In genomic region chr5:10330511-10331105, GRCh38 we compare ENCODE assay signal across 11 cellular contexts. TPM values are rescaled to one million over a fixed set of nuclear protein-coding genes. Genes with fewer than 3 reads are reported as not detected.
DNase-seq lines count a peak whose midpoint lies in the region; ATAC-seq and TF ChIP-seq lines count a peak whose summit lies in the region.
"Had no signal": no experiment of that assay in that cellular context is flagged by ENCODE, and none has a peak within 500 bp of the region (broad histone marks: within the 10 kb centered on the region; RNA-seq: fewer than 3 reads in every experiment).

No MANE protein-coding gene starts in this region.

- no peak overlapping the region for H3K27ac Mint-ChIP-seq in neural crest cell (ENCODE audit: unreplicated experiment)
- no peak overlapping the region for H3K27ac Mint-ChIP-seq in type B pancreatic cell
- H3K27ac Mint-ChIP-seq: activated B cell treated with CpG ODN at 0.5 μM for 24 hours; activated naive CD8-positive, alpha-beta T cell had no signal

- peaks cover 4% of the 10 kb centered on the region for H3K4me1 Mint-ChIP-seq in neural crest cell
- H3K4me1 Mint-ChIP-seq in type B pancreatic cell (ENCODE audit: unreplicated experiment): peaks cover 35% of the 10 kb centered on the region

- peaks cover 55% of the 10 kb centered on the region for H3K27me3 Mint-ChIP-seq in neural crest cell (ENCODE audit: low read depth)
- peaks cover 58% of the 10 kb centered on the region for H3K27me3 Mint-ChIP-seq in type B pancreatic cell

- intact Hi-C loops in Right ventricle myocardium superior (cut with DNase I): no loop called here

- H3K9me3 Mint-ChIP-seq in neural crest cell (no peaks in the 10 kb centered on the region), type B pancreatic cell (no peaks in the 10 kb centered on the region)
- H3K9me3 Mint-ChIP-seq: activated B cell treated with CpG ODN at 0.5 μM for 24 hours; central memory CD8-positive, alpha-beta T cell had no signal

- H3K27ac ChIP-seq in angular gyrus (ENCODE audit: low read depth, low read length): peak overlapping the region; percentile 68
- H3K27ac ChIP-seq: epithelial cell of prostate had no signal

- TF ChIP-seq CTCF in neural crest cell (conservative IDR thresholded peaks at IDR 0.05): no peak
- TF ChIP-seq CTCF in type B pancreatic cell (conservative IDR thresholded peaks at IDR 0.05): no peak

- ATAC-seq in Right ventricle myocardium superior (ENCODE audit: poor library complexity) (peak; percentile 19), HG03378 (IDR thresholded peaks at IDR 0.05; ENCODE audit: unreplicated experiment) (no peak), HG03175 (IDR thresholded peaks at IDR 0.05; ENCODE audit: unreplicated experiment) (no peak)

- DNase-seq in Right ventricle myocardium superior (peak; percentile 54), neural crest cell (ENCODE audit: low read depth, low spot score) (no peak), type B pancreatic cell (ENCODE audit: extremely low spot score, unreplicated experiment) (peak; percentile 36), NCI-H1105 (lab: John Stamatoyannopoulos, UW) (no peak)
- DNase-seq: activated B cell treated with CpG ODN at 0.5 μM for 24 hours had no signal

- no peaks in the 10 kb centered on the region for H3K36me3 Mint-ChIP-seq in neural crest cell (ENCODE audit: low read depth)
- no peaks in the 10 kb centered on the region for H3K36me3 Mint-ChIP-seq in type B pancreatic cell
- H3K36me3 Mint-ChIP-seq: activated naive CD8-positive, alpha-beta T cell had no signal

- H3K4me3 Mint-ChIP-seq in neural crest cell (peak overlapping the region; percentile 35), type B pancreatic cell (no peak overlapping the region)
- H3K4me3 Mint-ChIP-seq: activated B cell treated with CpG ODN at 0.5 μM for 24 hours; activated naive CD8-positive, alpha-beta T cell; central memory CD8-positive, alpha-beta T cell had no signal

RNA-seq across cellular contexts. Expression of gene MARCHF6, which starts 22.9 kb away (rescaled TPM):
- 170 TPM for total RNA-seq in Right ventricle myocardium superior
- total RNA-seq in neural crest cell: 202 and 207 TPM in 2 replicates
- total RNA-seq in type B pancreatic cell (ENCODE audit: low replicate concordance): 132 and 199 TPM in 2 replicates

RNA-seq across cellular contexts. Expression of gene CMBL, which starts 22.9 kb away (rescaled TPM):
- total RNA-seq in Right ventricle myocardium superior (50.0 TPM), neural crest cell (22.2 and 24.0 TPM in 2 replicates), type B pancreatic cell (ENCODE audit: low replicate concordance) (12.1 and 32.9 TPM in 2 replicates)
- total RNA-seq: activated B cell treated with CpG ODN at 0.5 μM for 24 hours had no signal

Comparison
In these comparisons a context has a peak if more than half of its experiments do, and no peak if none do; other contexts are left out.
1. DNase-seq: peak in Right ventricle myocardium superior (single experiment) and type B pancreatic cell (single experiment); none in neural crest cell (single experiment) and NCI-H1105 (single experiment).